Comparison of ENCODE assay signal across 1 cellular context in genomic region chr6:11163932-11164331, GRCh38.
TF ChIP-seq lines count a peak whose summit lies in the region.

No MANE protein-coding gene starts in this region.

TF ChIP-seq in HepG2, 621 proteins besides CTCF, POLR2A, EP300 and RAD21 (continued from another document):
- no peak for TF ChIP-seq ATF6 (CRISPR knock-in tag; conservative IDR thresholded peaks at IDR 0.05)
- no peak for TF ChIP-seq FOXA1 (IDR thresholded peaks at IDR 0.05)
- no peak for TF ChIP-seq FOXA1 (CRISPR knock-in tag; IDR thresholded peaks at IDR 0.05)
- no peak for TF ChIP-seq ZBTB46 (CRISPR knock-in tag; IDR thresholded peaks at IDR 0.05; ENCODE audit: borderline replicate concordance)
- TF ChIP-seq MAFG (CRISPR knock-in tag; IDR thresholded peaks at IDR 0.05): no peak
- TF ChIP-seq ARHGAP35 (CRISPR knock-in tag; IDR thresholded peaks at IDR 0.05; ENCODE audit: borderline replicate concordance): no peak
- no peak for TF ChIP-seq NR3C1 (CRISPR knock-in tag; IDR thresholded peaks at IDR 0.05)
- 0 out of 2 replicates have a peak, but pooled peaks have one; percentile 5 for TF ChIP-seq STAG1 (CRISPR knock-in tag; IDR thresholded peaks at IDR 0.05)
- TF ChIP-seq NONO (IDR thresholded peaks at IDR 0.05): no peak
- TF ChIP-seq NONO (CRISPR knock-in tag; conservative IDR thresholded peaks at IDR 0.05): 0 out of 2 replicates have a peak, but pooled peaks have one; percentile 10
- TF ChIP-seq ZNF792 (CRISPR knock-in tag; IDR thresholded peaks at IDR 0.05): no peak
- 0 out of 2 replicates have a peak, but pooled peaks have one; percentile 28 for TF ChIP-seq RARA (CRISPR knock-in tag; IDR thresholded peaks at IDR 0.05)
- no peak for TF ChIP-seq KAT2B (IDR thresholded peaks at IDR 0.05; ENCODE audit: borderline replicate concordance, low read depth, low read length)
- no peak for TF ChIP-seq SALL1 (CRISPR knock-in tag; IDR thresholded peaks at IDR 0.05)
- 0 out of 2 replicates have a peak, but pooled peaks have one; percentile 35 for TF ChIP-seq RFXAP (CRISPR knock-in tag; IDR thresholded peaks at IDR 0.05; ENCODE audit: borderline replicate concordance)
- TF ChIP-seq ZNF564 (CRISPR knock-in tag; IDR thresholded peaks at IDR 0.05): no peak
- TF ChIP-seq FOXP4 (CRISPR knock-in tag; IDR thresholded peaks at IDR 0.05): 0 out of 2 replicates have a peak, but pooled peaks have one; percentile 11
- TF ChIP-seq ATF2 (CRISPR knock-in tag; IDR thresholded peaks at IDR 0.05): no peak
- TF ChIP-seq ZEB1 (IDR thresholded peaks at IDR 0.05; ENCODE audit: insufficient replicate concordance, low read depth): no peak
